In genomic region chr2:27428978-27429541, GRCh38 we compare ENCODE assay signal across 8 cellular contexts. TPM values are rescaled to one million over a fixed set of nuclear protein-coding genes. Genes with fewer than 3 reads are reported as not detected.
DNase-seq lines count a peak whose midpoint lies in the region; ATAC-seq and TF ChIP-seq lines count a peak whose summit lies in the region.

No MANE protein-coding gene starts in this region.

- DNase-seq in DMS 273 (lab: John Stamatoyannopoulos, UW; ENCODE audit: unreplicated experiment) = peak; percentile 91
- peak; percentile 90 for DNase-seq in HK-2 (ENCODE audit: unreplicated experiment)
- DNase-seq in Peyer's patch = peak; percentile 74 to 94 (median 92)
- peak; percentile 91 for DNase-seq in activated effector memory CD4-positive, alpha-beta T cell treated with anti-CD3 and anti-CD28 coated beads, Interleukin-2, amount 50 U/mL, for 16 hours
- DNase-seq in fibroblast of the conjunctiva (ENCODE audit: low read depth) = peak; percentile 69
- DNase-seq in neural crest cell (ENCODE audit: low read depth, low spot score) = peak; percentile 72

- TF ChIP-seq POLR2A in Peyer's patch (IDR thresholded peaks at IDR 0.05) = no peak

- H3K4me1 Mint-ChIP-seq in neural crest cell = peaks cover 27% of the 10 kb centered on the region

- H3K36me3 ChIP-seq in Peyer's patch = peaks cover 0 to 12% (median 0%) of the 10 kb centered on the region in 3 donors
- H3K36me3 ChIP-seq in stomach smooth muscle (ENCODE audit: control insufficient read depth in 2 of 2, insufficient read depth in 2 of 2, low read length in 2 of 2) = peaks cover 10 to 11% of the 10 kb centered on the region in 2 donors

- H3K27me3 ChIP-seq in Peyer's patch (no peaks in the 10 kb centered on the region), stomach smooth muscle (ENCODE audit: control insufficient read depth in 1 of 2, insufficient read depth in 2 of 2, low read length in 2 of 2) (no peaks in the 10 kb centered on the region)

- peak overlapping the region; percentile 97 for H3K27ac Mint-ChIP-seq in neural crest cell (ENCODE audit: unreplicated experiment)

- peaks cover 13% of the 10 kb centered on the region for H3K36me3 Mint-ChIP-seq in neural crest cell (ENCODE audit: low read depth)

- peak overlapping the region; percentile 100 for H3K4me3 Mint-ChIP-seq in neural crest cell

- H3K4me1 ChIP-seq in Peyer's patch (peaks cover 0 to 34% (median 11%) of the 10 kb centered on the region in 4 donors), stomach smooth muscle (ENCODE audit: control insufficient read depth, insufficient read depth, low read length) (peaks cover 30% of the 10 kb centered on the region)

- H3K9ac ChIP-seq in stomach smooth muscle (ENCODE audit: low read length in 2 of 2) = peak overlapping the region; percentile 89 to 96

- H3K4me3 ChIP-seq in Peyer's patch (peak overlapping the region; percentile 78 to 99 (median 86)), stomach smooth muscle (ENCODE audit: low read length in 2 of 2) (peak overlapping the region; percentile 80 to 88)

- TF ChIP-seq CTCF in Peyer's patch (IDR thresholded peaks at IDR 0.05) (peak in 1 of 6 experiments; percentile 12), neural crest cell (conservative IDR thresholded peaks at IDR 0.05) (no peak)

- H3K9me3 ChIP-seq in Peyer's patch (no peaks in the 10 kb centered on the region), stomach smooth muscle (ENCODE audit: control insufficient read depth in 2 of 2, low read length in 2 of 2) (no peaks in the 10 kb centered on the region)

- no peaks in the 10 kb centered on the region for H3K9me3 Mint-ChIP-seq in neural crest cell

- H3K27me3 Mint-ChIP-seq in neural crest cell (ENCODE audit: low read depth) = no peaks in the 10 kb centered on the region

- peak overlapping the region; percentile 95 to 100 (median 98) for H3K27ac ChIP-seq in Peyer's patch
- H3K27ac ChIP-seq in stomach smooth muscle (ENCODE audit: low read length) = peak overlapping the region; percentile 94

- peak; percentile 70 for ATAC-seq in GM19463 (IDR thresholded peaks at IDR 0.05; ENCODE audit: unreplicated experiment)

RNA-seq across cellular contexts. Expression of gene NRBP1, which starts 0.6 kb away (rescaled TPM):
- total RNA-seq in Peyer's patch (10 to 100 TPM; 51.3 to 75.9 (median 63.6) TPM), neural crest cell (107 TPM in 2 replicates)

RNA-seq across cellular contexts. Expression of gene KRTCAP3, which starts 13.1 kb away (rescaled TPM):
- total RNA-seq in Peyer's patch (100 to 1,000 TPM in 1 of 4 donors, 10 to 100 TPM in 2, 1 to 10 TPM in 1; 7.4 to 109 (median 73.9) TPM), neural crest cell (5.5 and 6.9 TPM in 2 replicates)

RNA-seq across cellular contexts. Expression of gene PPM1G, which starts 19.7 kb away (rescaled TPM):
- total RNA-seq in Peyer's patch (10 to 100 TPM; 36.1 to 77.6 (median 45.5) TPM), neural crest cell (157 and 163 TPM in 2 replicates)

RNA-seq across cellular contexts. Expression of gene ZNF513, which starts 48.5 kb away (rescaled TPM):
- 10 to 100 TPM; 15.7 to 31.1 (median 24.7) TPM for total RNA-seq in Peyer's patch
- 26.5 and 27.9 TPM in 2 replicates for total RNA-seq in neural crest cell

RNA-seq across cellular contexts. Expression of gene SNX17, which starts 58.6 kb away (rescaled TPM):
- 10 to 100 TPM; 75.1 to 88.2 (median 77.1) TPM for total RNA-seq in Peyer's patch
- 104 and 109 TPM in 2 replicates for total RNA-seq in neural crest cell

Comparison
In these comparisons a context has a peak if more than half of its experiments do, and no peak if none do; other contexts are left out.
1. Peak in every context shown above with its lines: DNase-seq, ATAC-seq, H3K4me3 ChIP-seq and H3K27ac ChIP-seq.